ENCODE assay signal across 20 cellular contexts in the genomic region with DNA sequence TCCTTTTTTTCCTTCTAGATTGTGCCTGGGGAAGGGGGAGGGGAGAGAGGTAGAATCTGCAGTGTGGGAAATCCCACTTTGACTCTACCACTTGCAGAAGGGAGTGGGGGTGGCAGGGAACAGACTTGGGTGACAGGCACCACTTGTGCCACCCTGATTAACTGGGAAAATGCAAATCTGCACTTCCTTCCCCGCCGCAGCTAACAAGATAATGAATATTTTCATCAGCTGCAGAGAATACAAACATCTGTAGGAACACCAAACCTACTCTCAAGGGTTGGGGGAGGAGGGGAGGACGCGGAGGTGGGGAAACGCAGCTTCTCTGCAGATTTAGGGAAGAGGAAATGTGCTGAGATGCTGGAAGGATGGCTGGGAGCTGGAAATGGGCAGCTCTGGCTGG.
DNase-seq lines count a peak whose midpoint lies in the region; ATAC-seq and TF ChIP-seq lines count a peak whose summit lies in the region.
"Had no signal": no experiment of that assay in that cellular context is flagged by ENCODE, and none has a peak within 500 bp of the region (broad histone marks: within the 10 kb centered on the region; RNA-seq: fewer than 3 reads in every experiment).

No MANE protein-coding gene starts in this region.

- DNase-seq in Karpas-422 (peak; percentile 78), endothelial cell (ENCODE audit: low spot score) (peak; percentile 28), neural progenitor cell (ENCODE audit: low spot score) (no peak), esophagus squamous epithelium (lab: John Stamatoyannopoulos, UW) (no peak), ascending aorta (ENCODE audit: low spot score in 2 of 2) (no peak)
- DNase-seq: 8988T; C1 segment of cervical spinal cord; Caco-2; CD4-positive, alpha-beta memory T cell; DMS153; DND-41; EL; GDM1; H7; HCEC 1CT had no signal

- H3F3A ChIP-seq in DOHH2 (ENCODE audit: control insufficient read depth, insufficient read depth), result no peaks in the 10 kb centered on the region
- H3F3A ChIP-seq in neural progenitor cell (ENCODE audit: low read depth), result peaks cover 8% of the 10 kb centered on the region

- intact Hi-C loops in esophagus squamous epithelium (cut with DNase I) (no loop called here), ascending aorta (cut with DNase I) (no loop called here)

- H3K4me1 Mint-ChIP-seq in endothelial cell (ENCODE audit: unreplicated experiment) (peaks cover 64% of the 10 kb centered on the region), neural progenitor cell (peaks cover 7% of the 10 kb centered on the region)
- H3K4me1 Mint-ChIP-seq in stimulated activated memory B cell treated with anti-CD40 and anti-IgM and Interleukin-4, amounts not matched to agents 10 μg/mL and 1 μg/mL and 100 μg/mL, for 72 hours, result no peaks in the 10 kb centered on the region
- H3K4me1 Mint-ChIP-seq: CD4-positive, alpha-beta memory T cell had no signal

- H3K27ac ChIP-seq in DOHH2 (ENCODE audit: low read depth, low read length) (no peak overlapping the region), Karpas-422 (ENCODE audit: low read length) (peak overlapping the region; percentile 100), neural progenitor cell (no peak overlapping the region), esophagus squamous epithelium (no peak overlapping the region), ascending aorta (no peak overlapping the region)
- H3K27ac ChIP-seq: A549 had no signal

- H3K4me2 ChIP-seq in DOHH2 (ENCODE audit: low read length) (peak overlapping the region; percentile 6), Karpas-422 (ENCODE audit: low read depth, low read length, poor library complexity, severe bottlenecking) (peak overlapping the region; percentile 70), neural progenitor cell (peak overlapping the region; percentile 36)
- H3K4me2 ChIP-seq: A549 had no signal

- no peaks in the 10 kb centered on the region for H3K36me3 ChIP-seq in DOHH2 (ENCODE audit: control insufficient read depth, low read length)
- H3K36me3 ChIP-seq in Karpas-422 (ENCODE audit: insufficient read depth, low read length), result no peaks in the 10 kb centered on the region
- H3K36me3 ChIP-seq in neural progenitor cell, result no peaks in the 10 kb centered on the region
- no peaks in the 10 kb centered on the region for H3K36me3 ChIP-seq in esophagus squamous epithelium
- no peaks in the 10 kb centered on the region for H3K36me3 ChIP-seq in ascending aorta

- H2AFZ ChIP-seq in Karpas-422 (ENCODE audit: low read length) (peak overlapping the region; percentile 15), neural progenitor cell (replicated peaks) (no peak overlapping the region)

- H3K4me3 ChIP-seq in DOHH2 (ENCODE audit: low read length) (no peak overlapping the region), Karpas-422 (ENCODE audit: low read length) (peak overlapping the region; percentile 45), neural progenitor cell (no peak overlapping the region), esophagus squamous epithelium (no peak overlapping the region), ascending aorta (no peak overlapping the region)
- H3K4me3 ChIP-seq: A549, GM12878 had no signal

- H3K27me3 ChIP-seq in DOHH2 (ENCODE audit: control insufficient read depth, low read length) (no peaks in the 10 kb centered on the region), Karpas-422 (ENCODE audit: low read length) (no peaks in the 10 kb centered on the region), neural progenitor cell (no peaks in the 10 kb centered on the region), esophagus squamous epithelium (no peaks in the 10 kb centered on the region), ascending aorta (no peaks in the 10 kb centered on the region)

- H3K9me3 Mint-ChIP-seq in endothelial cell (ENCODE audit: unreplicated experiment), result no peaks in the 10 kb centered on the region
- H3K9me3 Mint-ChIP-seq in neural progenitor cell, result peaks cover 1% of the 10 kb centered on the region
- H3K9me3 Mint-ChIP-seq in stimulated activated memory B cell treated with anti-CD40 and anti-IgM and Interleukin-4, amounts not matched to agents 10 μg/mL and 1 μg/mL and 100 μg/mL, for 72 hours, result peaks cover 5% of the 10 kb centered on the region

- no peak for TF ChIP-seq POLR2A in esophagus squamous epithelium (IDR thresholded peaks at IDR 0.05)

- H3K4me3 Mint-ChIP-seq in endothelial cell (ENCODE audit: unreplicated experiment) (no peak overlapping the region), neural progenitor cell (no peak overlapping the region)
- no peak overlapping the region for H3K4me3 Mint-ChIP-seq in stimulated activated memory B cell treated with anti-CD40 and anti-IgM and Interleukin-4, amounts not matched to agents 10 μg/mL and 1 μg/mL and 100 μg/mL, for 72 hours
- H3K4me3 Mint-ChIP-seq: CD4-positive, alpha-beta memory T cell had no signal

- H3K4me1 ChIP-seq in DOHH2 (ENCODE audit: control insufficient read depth, low read length) (peaks cover 54% of the 10 kb centered on the region), Karpas-422 (ENCODE audit: low read length) (peaks cover 70% of the 10 kb centered on the region), neural progenitor cell (peaks cover 19% of the 10 kb centered on the region), esophagus squamous epithelium (no peaks in the 10 kb centered on the region), ascending aorta (no peaks in the 10 kb centered on the region)
- H3K4me1 ChIP-seq: A549, Caco-2 had no signal

- H3K27me3 Mint-ChIP-seq in endothelial cell (ENCODE audit: unreplicated experiment) (no peaks in the 10 kb centered on the region), neural progenitor cell (ENCODE audit: insufficient read depth, low read depth) (no peaks in the 10 kb centered on the region)
- no peaks in the 10 kb centered on the region for H3K27me3 Mint-ChIP-seq in stimulated activated memory B cell treated with anti-CD40 and anti-IgM and Interleukin-4, amounts not matched to agents 10 μg/mL and 1 μg/mL and 100 μg/mL, for 72 hours

- H3K79me2 ChIP-seq in DOHH2 (ENCODE audit: control insufficient read depth, low read length) (no peaks in the 10 kb centered on the region), Karpas-422 (ENCODE audit: low read length) (no peaks in the 10 kb centered on the region), neural progenitor cell (ENCODE audit: low read depth) (no peaks in the 10 kb centered on the region)

- H3K9me2 ChIP-seq in DOHH2 (replicated peaks; ENCODE audit: control insufficient read depth, low read length) (no peaks in the 10 kb centered on the region), Karpas-422 (replicated peaks; ENCODE audit: insufficient read depth, low read length) (no peaks in the 10 kb centered on the region)

- TF ChIP-seq CTCF in DOHH2 (IDR thresholded peaks at IDR 0.05; ENCODE audit: low read depth, low read length, poor library complexity, severe bottlenecking), result no peak
- no peak for TF ChIP-seq CTCF in endothelial cell (IDR thresholded peaks at IDR 0.05; ENCODE audit: unreplicated experiment)
- no peak for TF ChIP-seq CTCF in neural progenitor cell (IDR thresholded peaks at IDR 0.05)
- TF ChIP-seq CTCF in esophagus squamous epithelium (IDR thresholded peaks at IDR 0.05), result no peak
- no peak for TF ChIP-seq CTCF in ascending aorta (IDR thresholded peaks at IDR 0.05)

- 67 to 83% methylated on average over 4 to 5 of the region's 5 CpGs for WGBS in esophagus squamous epithelium, 2 donors

- ATAC-seq in HG02759 (IDR thresholded peaks at IDR 0.05; ENCODE audit: unreplicated experiment), result no peak
- ATAC-seq in stimulated activated memory B cell treated with anti-CD40 and anti-IgM and Interleukin-4, amounts not matched to agents 10 μg/mL and 1 μg/mL and 100 μg/mL, for 72 hours, result no peak
- ATAC-seq: A549, GM12878 had no signal

- H3K36me3 Mint-ChIP-seq in endothelial cell (ENCODE audit: low read depth, unreplicated experiment) (peaks cover under 1% of the 10 kb centered on the region), neural progenitor cell (no peaks in the 10 kb centered on the region)
- H3K36me3 Mint-ChIP-seq in stimulated activated memory B cell treated with anti-CD40 and anti-IgM and Interleukin-4, amounts not matched to agents 10 μg/mL and 1 μg/mL and 100 μg/mL, for 72 hours, result no peaks in the 10 kb centered on the region
- H3K36me3 Mint-ChIP-seq: CD4-positive, alpha-beta memory T cell had no signal

- no peaks in the 10 kb centered on the region for H4K20me1 ChIP-seq in DOHH2 (ENCODE audit: control insufficient read depth, insufficient read depth, low read depth, low read length)
- H4K20me1 ChIP-seq in Karpas-422 (ENCODE audit: insufficient read depth, low read depth, low read length), result no peaks in the 10 kb centered on the region
- no peaks in the 10 kb centered on the region for H4K20me1 ChIP-seq in neural progenitor cell (ENCODE audit: low read depth)

- peak overlapping the region; percentile 68 for H3K27ac Mint-ChIP-seq in endothelial cell (ENCODE audit: unreplicated experiment)
- H3K27ac Mint-ChIP-seq in neural progenitor cell, result no peak overlapping the region
- H3K27ac Mint-ChIP-seq in stimulated activated memory B cell treated with anti-CD40 and anti-IgM and Interleukin-4, amounts not matched to agents 10 μg/mL and 1 μg/mL and 100 μg/mL, for 72 hours, result no peak overlapping the region
- H3K27ac Mint-ChIP-seq: CD4-positive, alpha-beta memory T cell had no signal

- H3K9ac ChIP-seq in Karpas-422 (ENCODE audit: low read length) (peak overlapping the region; percentile 58), neural progenitor cell (no peak overlapping the region)

- H3K9me3 ChIP-seq in DOHH2 (ENCODE audit: control insufficient read depth, insufficient read depth, low read length) (no peaks in the 10 kb centered on the region), Karpas-422 (ENCODE audit: low read length) (0 out of 2 replicates have a peak, but pooled peaks cover 3% of the 10 kb centered on the region), neural progenitor cell (ENCODE audit: low read depth) (no peaks in the 10 kb centered on the region), esophagus squamous epithelium (no peaks in the 10 kb centered on the region), ascending aorta (peaks cover 0 to 2% of the 10 kb centered on the region in 2 donors)
- H3K9me3 ChIP-seq: A549, Caco-2 had no signal

Comparison
In these comparisons a context has a peak if more than half of its experiments do, and no peak if none do; other contexts are left out.
1. H3K4me2 ChIP-seq: peak in every context shown above with its lines; median percentile 70 in Karpas-422; 36 in neural progenitor cell; 6 in DOHH2.
2. DNase-seq: peak in Karpas-422 (single experiment) and endothelial cell (single experiment); none in neural progenitor cell (single experiment), esophagus squamous epithelium (single experiment) and ascending aorta (0 of 2).